Comparison of ENCODE assay signal across 1 cellular context in genomic region chr4:2462218-2462991, GRCh38.
TF ChIP-seq lines count a peak whose summit lies in the region.

No MANE protein-coding gene starts in this region.

TF ChIP-seq in K562, 482 proteins besides CTCF, POLR2A, EP300 and RAD21 (continued from another document and continues in another):
- TF ChIP-seq ZNF431 (CRISPR knock-in tag; IDR thresholded peaks at IDR 0.05) (peak; percentile 78), ZNF407 (IDR thresholded peaks at IDR 0.05; ENCODE audit: low read depth) (no peak), PHB (CRISPR knock-in tag; IDR thresholded peaks at IDR 0.05) (no peak), ZBTB12 (CRISPR knock-in tag; IDR thresholded peaks at IDR 0.05) (no peak), ERF (CRISPR knock-in tag; IDR thresholded peaks at IDR 0.05) (no peak), IRF9 (tag; IDR thresholded peaks at IDR 0.05) (no peak), HDAC1 (IDR thresholded peaks at IDR 0.05) (no peak), MAX (CRISPR knock-in tag; IDR thresholded peaks at IDR 0.05) (peak; percentile 89), MYC (IDR thresholded peaks at IDR 0.05; ENCODE audit: low read depth, low read length) (peak; percentile 77), MYC (CRISPR knock-in tag; IDR thresholded peaks at IDR 0.05; ENCODE audit: borderline replicate concordance, low read depth) (no peak), CREB1 (IDR thresholded peaks at IDR 0.05) (0 out of 2 replicates have a peak, but pooled peaks have one; percentile 14), CREB1 (CRISPR knock-in tag; IDR thresholded peaks at IDR 0.05) (no peak; the same call in 1 of the 2 replicates), PYGO2 (tag; IDR thresholded peaks at IDR 0.05) (no peak), ZNF507 (tag; conservative IDR thresholded peaks at IDR 0.05) (no peak), PBX2 (CRISPR knock-in tag; IDR thresholded peaks at IDR 0.05; ENCODE audit: low read depth) (no peak), PBX2 (tag; conservative IDR thresholded peaks at IDR 0.05; ENCODE audit: low read depth) (no peak), NRF1 (conservative IDR thresholded peaks at IDR 0.05 in 1 of 2, IDR thresholded peaks at IDR 0.05 in 1 of 2) (peak in 1 of 2 experiments; percentile 63; a peak in 2 of 4 replicates), ATF2 (CRISPR knock-in tag; IDR thresholded peaks at IDR 0.05) (peak; percentile 60; the same call in 1 of the 2 replicates), CEBPZ (IDR thresholded peaks at IDR 0.05; ENCODE audit: borderline replicate concordance, low read depth, low read length) (no peak), NFIC (IDR thresholded peaks at IDR 0.05) (no peak), RHOXF2B (CRISPR knock-in tag; conservative IDR thresholded peaks at IDR 0.05) (no peak), RBM17 (IDR thresholded peaks at IDR 0.05; ENCODE audit: borderline replicate concordance, low read depth, low read length) (no peak), MYNN (IDR thresholded peaks at IDR 0.05) (no peak), MYNN (CRISPR knock-in tag; IDR thresholded peaks at IDR 0.05) (no peak), PHB2 (IDR thresholded peaks at IDR 0.05; ENCODE audit: low read depth) (no peak), CTCFL (IDR thresholded peaks at IDR 0.05; ENCODE audit: borderline replicate concordance, insufficient read depth, low read depth, low read length, poor library complexity, severe bottlenecking) (peak; percentile 53), HNRNPL (IDR thresholded peaks at IDR 0.05; ENCODE audit: low read depth, low read length) (no peak), THRAP3 (IDR thresholded peaks at IDR 0.05; ENCODE audit: borderline replicate concordance) (no peak), KLF13 (tag; IDR thresholded peaks at IDR 0.05; ENCODE audit: borderline replicate concordance, low read depth) (no peak), MNT (conservative IDR thresholded peaks at IDR 0.05) (no peak), ZNF398 (CRISPR knock-in tag; IDR thresholded peaks at IDR 0.05) (no peak), SMAD3 (CRISPR knock-in tag; conservative IDR thresholded peaks at IDR 0.05) (no peak), U2AF1 (optimal IDR thresholded peaks at IDR 0.05; ENCODE audit: low read depth, low read length) (peak; percentile 43)
